ENCODE assay signal across 8 cellular contexts in the genomic region with DNA sequence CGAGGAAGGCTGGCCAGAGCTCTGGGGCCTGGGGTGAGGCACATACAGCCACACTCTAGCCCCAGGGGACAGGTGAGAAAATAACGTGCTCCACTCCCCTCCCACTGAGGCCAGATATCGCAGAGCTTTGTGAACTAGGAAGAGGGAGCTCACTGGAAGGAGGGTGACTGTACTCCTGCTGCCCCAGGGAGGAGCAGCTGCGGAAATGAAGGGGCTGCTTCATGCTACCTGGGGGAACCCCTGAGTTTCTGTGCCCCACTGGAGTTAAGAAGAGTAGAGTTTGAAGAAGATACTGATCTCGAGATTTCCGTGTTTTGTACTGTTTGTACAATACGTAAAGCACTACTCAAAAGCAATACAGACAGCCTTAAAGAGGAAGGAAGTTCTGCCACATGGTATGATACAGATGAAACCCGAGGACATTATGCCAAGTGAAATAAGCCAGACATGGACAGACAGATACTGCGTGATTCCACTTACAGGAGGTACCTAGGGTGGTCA. TPM values are rescaled to one million over a fixed set of nuclear protein-coding genes. Genes with fewer than 3 reads are reported as not detected.
DNase-seq lines count a peak whose midpoint lies in the region; ATAC-seq, FAIRE-seq and TF ChIP-seq lines count a peak whose summit lies in the region.

No MANE protein-coding gene starts in this region.

- no peak overlapping the region for H3K27ac ChIP-seq in aorta (ENCODE audit: low read depth in 1 of 2, low read length in 2 of 2)
- no peak overlapping the region for H3K27ac ChIP-seq in tibial artery

- WGBS in aorta, 2 donors: 76 to 83% methylated on average over 9 of the region's 9 CpGs

- H3K9me3 Mint-ChIP-seq in natural killer cell: no peaks in the 10 kb centered on the region

- H3K4me3 ChIP-seq in aorta (ENCODE audit: low read length in 2 of 2): no peak overlapping the region
- H3K4me3 ChIP-seq in tibial artery: no peak overlapping the region

- H3K4me1 ChIP-seq in aorta (ENCODE audit: control insufficient read depth in 1 of 2, insufficient read depth in 2 of 2, low read length in 2 of 2) (no peaks in the 10 kb centered on the region), tibial artery (no peaks in the 10 kb centered on the region)

- H3K9me3 ChIP-seq in aorta (ENCODE audit: control insufficient read depth, low read length) (no peaks in the 10 kb centered on the region), tibial artery (no peaks in the 10 kb centered on the region)

- peak overlapping the region; percentile 89 to 92 for H3K27ac Mint-ChIP-seq in natural killer cell

- ATAC-seq in natural killer cell (peak; percentile 29 to 69 (median 44)), aorta (ENCODE audit: low FRiP score) (no peak)

- H3K36me3 Mint-ChIP-seq in natural killer cell: no peaks in the 10 kb centered on the region

- intact Hi-C loops in natural killer cell (cut with micrococcal nuclease) (no loop called here), aorta (cut with DNase I) (no loop called here), tibial artery (cut with DNase I; ENCODE audit: low total_unique reads) (no loop called here)

- H3K36me3 ChIP-seq in aorta (ENCODE audit: control insufficient read depth in 1 of 2, insufficient read depth in 2 of 2, low read length in 1 of 2) (no peaks in the 10 kb centered on the region), tibial artery (peaks cover 0 to 6% (median 3%) of the 10 kb centered on the region in 3 donors)

- H3K27me3 ChIP-seq in aorta (ENCODE audit: control insufficient read depth in 1 of 2, insufficient read depth in 2 of 2, low read length in 1 of 2) (no peaks in the 10 kb centered on the region), tibial artery (no peaks in the 10 kb centered on the region)

- DNase-seq in GM18507 (ENCODE audit: extremely low spot score, insufficient read length, low read depth) (no peak), NOMO-1 treated with DMSO at 0.1 percent for 48 hours (lab: John Stamatoyannopoulos, UW; ENCODE audit: unreplicated experiment) (peak; percentile 66), natural killer cell (peak; percentile 22), aorta (no peak), tibial artery (no peak), GM19240 (ENCODE audit: insufficient read length, low spot score) (no peak), NCI-H2227 treated with DMSO at 0.1 percent for 48 hours (lab: John Stamatoyannopoulos, UW) (no peak)
- DNase-seq in activated effector memory CD4-positive, alpha-beta T cell treated with anti-CD3 and anti-CD28 coated beads, Interleukin-2, amount 50 U/mL, for 16 hours: peak; percentile 83

- no peaks in the 10 kb centered on the region for H3K27me3 Mint-ChIP-seq in natural killer cell (ENCODE audit: low read depth in 2 of 2)

- peaks cover 9 to 29% of the 10 kb centered on the region in 2 donors for H3K4me1 Mint-ChIP-seq in natural killer cell

- TF ChIP-seq CTCF in natural killer cell (IDR thresholded peaks at IDR 0.05) (no peak), tibial artery (IDR thresholded peaks at IDR 0.05) (no peak)

- peak overlapping the region; percentile 72 for H3K4me3 Mint-ChIP-seq in natural killer cell

- FAIRE-seq in GM18507 (lab: Jason Lieb, UNC): peak; percentile 75

RNA-seq across cellular contexts. Expression of a gene that starts 44.6 kb away (rescaled TPM):
- total RNA-seq in natural killer cell (10 to 100 TPM; 57.4 to 63.6 (median 59.5) TPM), aorta (10 to 100 TPM; 31.8 to 32.1 TPM)
- polyA plus RNA-seq in aorta: 10 to 100 TPM; 19.0 to 19.9 TPM

Comparison
In these comparisons a context has a peak if more than half of its experiments do, and no peak if none do; other contexts are left out.
1. DNase-seq: peak in NOMO-1 treated with DMSO at 0.1 percent for 48 hours (single experiment), activated effector memory CD4-positive, alpha-beta T cell treated with anti-CD3 and anti-CD28 coated beads, Interleukin-2, amount 50 U/mL, for 16 hours (single experiment) and natural killer cell (single experiment); none in GM18507 (single experiment), aorta (0 of 2), tibial artery (0 of 2), GM19240 (single experiment) and NCI-H2227 treated with DMSO at 0.1 percent for 48 hours (single experiment).